Comparison of ENCODE assay signal across 1 cellular context in the genomic region with DNA sequence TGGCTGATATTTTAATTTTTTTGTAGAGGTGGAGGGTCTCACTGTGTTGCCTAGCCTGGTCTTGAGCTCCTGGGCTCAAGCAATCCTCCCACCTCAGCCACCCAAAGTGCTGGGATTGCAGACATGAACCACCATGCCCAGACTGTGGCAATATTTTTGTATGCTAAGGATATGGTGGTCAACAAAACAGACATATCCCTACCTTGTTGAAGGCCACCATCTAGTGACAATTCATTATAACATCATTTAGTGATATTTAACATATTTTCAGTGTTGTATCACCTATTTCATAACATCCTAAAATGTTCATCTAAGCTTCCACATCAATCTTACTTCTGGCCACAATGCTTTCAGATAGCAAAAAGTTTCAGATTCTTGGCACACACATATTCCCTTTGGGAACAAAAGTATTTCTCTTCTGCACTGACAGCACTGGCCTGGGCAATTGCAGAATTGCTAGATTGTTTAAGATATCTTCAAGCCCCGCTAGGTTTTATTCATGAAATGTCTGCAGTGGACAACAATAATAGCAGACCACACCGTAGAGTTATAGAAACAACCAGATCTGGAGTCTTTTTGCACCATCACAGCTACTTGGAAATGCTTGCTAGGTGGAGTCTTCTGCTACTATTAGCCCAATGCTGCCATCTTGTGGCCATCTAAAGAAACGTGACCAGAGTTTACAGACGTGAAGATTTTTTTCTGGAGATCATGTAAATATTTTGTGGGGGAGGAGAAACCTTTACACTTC.
TF ChIP-seq lines count a peak whose summit lies in the region.

No MANE protein-coding gene starts in this region.

TF ChIP-seq in IMR-90, 13 proteins besides CTCF, POLR2A, EP300 and RAD21:
- peak; percentile 83 for TF ChIP-seq BHLHE40 (IDR thresholded peaks at IDR 0.05; ENCODE audit: low read depth, low read length)
- no peak for TF ChIP-seq RCOR1 (IDR thresholded peaks at IDR 0.05; ENCODE audit: insufficient replicate concordance, low read length)
- peak; percentile 80 for TF ChIP-seq SMC3 (IDR thresholded peaks at IDR 0.05; ENCODE audit: low read depth, low read length)
